In genomic region chr1:155069551-155070391, GRCh38 we compare ENCODE assay signal across 1 cellular context.
TF ChIP-seq lines count a peak whose summit lies in the region.

No MANE protein-coding gene starts in this region.

TF ChIP-seq in HepG2, 621 proteins besides CTCF, POLR2A, EP300 and RAD21:
- TF ChIP-seq JUN (CRISPR knock-in tag; IDR thresholded peaks at IDR 0.05) (no peak), TCF7 (IDR thresholded peaks at IDR 0.05; ENCODE audit: low read depth) (peak; percentile 61), ZNF713 (CRISPR knock-in tag; IDR thresholded peaks at IDR 0.05) (no peak), PRPF4 (IDR thresholded peaks at IDR 0.05; ENCODE audit: low read depth, low read length, poor library complexity, severe bottlenecking) (no peak), RBFOX2 (IDR thresholded peaks at IDR 0.05; ENCODE audit: low read depth, low read length) (0 out of 2 replicates have a peak, but pooled peaks have one; percentile 49), TCF12 (IDR thresholded peaks at IDR 0.05) (no peak), TCF12 (CRISPR knock-in tag; IDR thresholded peaks at IDR 0.05) (no peak), RAD51 (IDR thresholded peaks at IDR 0.05; ENCODE audit: borderline replicate concordance) (no peak)
- TF ChIP-seq, protein P1, sequence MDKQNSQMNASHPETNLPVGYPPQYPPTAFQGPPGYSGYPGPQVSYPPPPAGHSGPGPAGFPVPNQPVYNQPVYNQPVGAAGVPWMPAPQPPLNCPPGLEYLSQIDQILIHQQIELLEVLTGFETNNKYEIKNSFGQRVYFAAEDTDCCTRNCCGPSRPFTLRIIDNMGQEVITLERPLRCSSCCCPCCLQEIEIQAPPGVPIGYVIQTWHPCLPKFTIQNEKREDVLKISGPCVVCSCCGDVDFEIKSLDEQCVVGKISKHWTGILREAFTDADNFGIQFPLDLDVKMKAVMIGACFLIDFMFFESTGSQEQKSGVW (CRISPR knock-in tag; IDR thresholded peaks at IDR 0.05; ENCODE audit: borderline replicate concordance), result no peak
- TF ChIP-seq, protein P2, sequence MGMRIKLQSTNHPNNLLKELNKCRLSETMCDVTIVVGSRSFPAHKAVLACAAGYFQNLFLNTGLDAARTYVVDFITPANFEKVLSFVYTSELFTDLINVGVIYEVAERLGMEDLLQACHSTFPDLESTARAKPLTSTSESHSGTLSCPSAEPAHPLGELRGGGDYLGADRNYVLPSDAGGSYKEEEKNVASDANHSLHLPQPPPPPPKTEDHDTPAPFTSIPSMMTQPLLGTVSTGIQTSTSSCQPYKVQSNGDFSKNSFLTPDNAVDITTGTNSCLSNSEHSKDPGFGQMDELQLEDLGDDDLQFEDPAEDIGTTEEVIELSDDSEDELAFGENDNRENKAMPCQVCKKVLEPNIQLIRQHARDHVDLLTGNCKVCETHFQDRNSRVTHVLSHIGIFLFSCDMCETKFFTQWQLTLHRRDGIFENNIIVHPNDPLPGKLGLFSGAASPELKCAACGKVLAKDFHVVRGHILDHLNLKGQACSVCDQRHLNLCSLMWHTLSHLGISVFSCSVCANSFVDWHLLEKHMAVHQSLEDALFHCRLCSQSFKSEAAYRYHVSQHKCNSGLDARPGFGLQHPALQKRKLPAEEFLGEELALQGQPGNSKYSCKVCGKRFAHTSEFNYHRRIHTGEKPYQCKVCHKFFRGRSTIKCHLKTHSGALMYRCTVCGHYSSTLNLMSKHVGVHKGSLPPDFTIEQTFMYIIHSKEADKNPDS (CRISPR knock-in tag; IDR thresholded peaks at IDR 0.05), result no peak
